9 cellular contexts compared by ENCODE assay signal in genomic region chr17:65558683-65559311, GRCh38. TPM values are rescaled to one million over a fixed set of nuclear protein-coding genes. Genes with fewer than 3 reads are reported as not detected.
DNase-seq lines count a peak whose midpoint lies in the region; ATAC-seq and TF ChIP-seq lines count a peak whose summit lies in the region.
"Had no signal": no experiment of that assay in that cellular context is flagged by ENCODE, and none has a peak within 500 bp of the region (broad histone marks: within the 10 kb centered on the region; RNA-seq: fewer than 3 reads in every experiment).

No MANE protein-coding gene starts in this region.

- peak overlapping the region; percentile 94 to 98 for H3K27ac ChIP-seq in lung (ENCODE audit: low read depth in 1 of 2, low read length in 1 of 2)
- H3K27ac ChIP-seq in thymus (ENCODE audit: low read depth) = peak overlapping the region; percentile 75

- TF ChIP-seq CTCF in lung (IDR thresholded peaks at IDR 0.05; ENCODE audit: control extremely low read depth, extremely low read depth) = no peak

- peaks cover 0 to 14% of the 10 kb centered on the region in 2 donors for H3K4me1 ChIP-seq in lung (ENCODE audit: control insufficient read depth in 2 of 2, insufficient read depth in 2 of 2, low read length in 2 of 2)
- peaks cover 20% of the 10 kb centered on the region for H3K4me1 ChIP-seq in thymus (ENCODE audit: control insufficient read depth, insufficient read depth, low read length)

- H3K27ac Mint-ChIP-seq in activated CD8-positive, alpha-beta memory T cell treated with anti-CD3 and anti-CD28 coated beads, Interleukin-2, amount 10 ng/mL, durations not matched to agents 7 days and 5 days = no peak overlapping the region
- H3K27ac Mint-ChIP-seq in activated naive CD4-positive, alpha-beta T cell treated with anti-CD3 and anti-CD28 coated beads, Interleukin-2, amount 50 U/mL, for 24 hours = peak overlapping the region; percentile 81

- no peak for ATAC-seq in activated CD8-positive, alpha-beta memory T cell treated with anti-CD3 and anti-CD28 coated beads, Interleukin-2, amount 10 ng/mL, durations not matched to agents 7 days and 5 days
- no peak for ATAC-seq in lung (ENCODE audit: insufficient read depth, low FRiP score)
- no peak for ATAC-seq in GM21723 (IDR thresholded peaks at IDR 0.05; ENCODE audit: unreplicated experiment)

- CTCF ChIA-PET in activated CD8-positive, alpha-beta memory T cell treated with anti-CD3 and anti-CD28 coated beads, Interleukin-2, amount 10 ng/mL, durations not matched to agents 7 days and 5 days (lab: Charles Lee) = interaction anchor here (0.6 to 4.8 kb wide), 5 partner anchors 140 to 1155 kb away, joined by 3 to 40 read pairs (median 3); no protein-coding TSS in a partner anchor

- no peaks in the 10 kb centered on the region for H3K9me3 Mint-ChIP-seq in activated CD8-positive, alpha-beta memory T cell treated with anti-CD3 and anti-CD28 coated beads, Interleukin-2, amount 10 ng/mL, durations not matched to agents 7 days and 5 days (ENCODE audit: low read depth)
- no peaks in the 10 kb centered on the region for H3K9me3 Mint-ChIP-seq in activated naive CD4-positive, alpha-beta T cell treated with anti-CD3 and anti-CD28 coated beads, Interleukin-2, amount 50 U/mL, for 24 hours

- H3K9me3 ChIP-seq in lung (ENCODE audit: control insufficient read depth in 2 of 2, insufficient read depth in 1 of 2, low read length in 1 of 2) (no peaks in the 10 kb centered on the region), thymus (ENCODE audit: control insufficient read depth) (no peaks in the 10 kb centered on the region)

- no peak for DNase-seq in activated CD8-positive, alpha-beta memory T cell treated with anti-CD3 and anti-CD28 coated beads, Interleukin-2, amount 10 ng/mL, durations not matched to agents 7 days and 5 days
- no peak for DNase-seq in activated CD8-positive, alpha-beta memory T cell treated with anti-CD3 and anti-CD28 coated beads for 24 hours
- no peak for DNase-seq in lung (ENCODE audit: low spot score)
- no peak for DNase-seq in NCI-H1048 (lab: John Stamatoyannopoulos, UW)
- DNase-seq in NCI-H2029 treated with DMSO at 0.1 percent for 48 hours (lab: John Stamatoyannopoulos, UW) = no peak
- DNase-seq: Calu3 had no signal

- peaks cover 18% of the 10 kb centered on the region for H3K4me1 Mint-ChIP-seq in activated CD8-positive, alpha-beta memory T cell treated with anti-CD3 and anti-CD28 coated beads, Interleukin-2, amount 10 ng/mL, durations not matched to agents 7 days and 5 days
- H3K4me1 Mint-ChIP-seq in activated naive CD4-positive, alpha-beta T cell treated with anti-CD3 and anti-CD28 coated beads, Interleukin-2, amount 50 U/mL, for 24 hours = peaks cover 26% of the 10 kb centered on the region

- H3K36me3 Mint-ChIP-seq in activated CD8-positive, alpha-beta memory T cell treated with anti-CD3 and anti-CD28 coated beads, Interleukin-2, amount 10 ng/mL, durations not matched to agents 7 days and 5 days = no peaks in the 10 kb centered on the region
- H3K36me3 Mint-ChIP-seq in activated naive CD4-positive, alpha-beta T cell treated with anti-CD3 and anti-CD28 coated beads, Interleukin-2, amount 50 U/mL, for 24 hours = no peaks in the 10 kb centered on the region

- H3K4me3 Mint-ChIP-seq in activated CD8-positive, alpha-beta memory T cell treated with anti-CD3 and anti-CD28 coated beads, Interleukin-2, amount 10 ng/mL, durations not matched to agents 7 days and 5 days = peak overlapping the region; percentile 40
- no peak overlapping the region for H3K4me3 Mint-ChIP-seq in activated naive CD4-positive, alpha-beta T cell treated with anti-CD3 and anti-CD28 coated beads, Interleukin-2, amount 50 U/mL, for 24 hours

- 5 to 6% methylated on average over 20 to 22 of the region's 22 CpGs for WGBS in lung, 2 donors
- 4% methylated on average over 22 of the region's 22 CpGs for WGBS in thymus

- H3K27me3 Mint-ChIP-seq in activated CD8-positive, alpha-beta memory T cell treated with anti-CD3 and anti-CD28 coated beads, Interleukin-2, amount 10 ng/mL, durations not matched to agents 7 days and 5 days = peaks cover 12% of the 10 kb centered on the region
- no peaks in the 10 kb centered on the region for H3K27me3 Mint-ChIP-seq in activated naive CD4-positive, alpha-beta T cell treated with anti-CD3 and anti-CD28 coated beads, Interleukin-2, amount 50 U/mL, for 24 hours

- H3K4me3 ChIP-seq in lung (peak overlapping the region; percentile 85), thymus (ENCODE audit: low read length) (peak overlapping the region; percentile 77)

- H3K27me3 ChIP-seq in lung (ENCODE audit: control insufficient read depth, insufficient read depth) (no peaks in the 10 kb centered on the region), thymus (ENCODE audit: control insufficient read depth, insufficient read depth) (no peaks in the 10 kb centered on the region)

- H3K36me3 ChIP-seq in lung (ENCODE audit: control insufficient read depth in 2 of 2, insufficient read depth in 2 of 2, low read length in 2 of 2) (no peaks in the 10 kb centered on the region), thymus (ENCODE audit: control insufficient read depth, insufficient read depth) (peaks cover 13% of the 10 kb centered on the region)

RNA-seq across cellular contexts. Expression of gene AXIN2, which starts 2.7 kb away (rescaled TPM):
- under 1 TPM; 0.61 to 0.75 TPM for total RNA-seq in activated CD8-positive, alpha-beta memory T cell treated with anti-CD3 and anti-CD28 coated beads, Interleukin-2, amount 10 ng/mL, durations not matched to agents 7 days and 5 days
- total RNA-seq in lung = 100 to 1,000 TPM in 1 of 2 donors, 10 to 100 TPM in 1; 60.3 to 127 TPM
- polyA plus RNA-seq in lung (10 to 100 TPM; 13.0 to 13.2 TPM), thymus (9.8 TPM)

Comparison
In these comparisons a context has a peak if more than half of its experiments do, and no peak if none do; other contexts are left out.
1. RNA of gene AXIN2, which starts 2.7 kb away (total RNA-seq): 60.3 to 127 TPM in lung; 0.61 to 0.75 TPM in activated CD8-positive, alpha-beta memory T cell treated with anti-CD3 and anti-CD28 coated beads, Interleukin-2, amount 10 ng/mL, durations not matched to agents 7 days and 5 days; every median in the first group is over 10 times any median in the second.